Comparison of ENCODE assay signal across 8 cellular contexts in the genomic region with DNA sequence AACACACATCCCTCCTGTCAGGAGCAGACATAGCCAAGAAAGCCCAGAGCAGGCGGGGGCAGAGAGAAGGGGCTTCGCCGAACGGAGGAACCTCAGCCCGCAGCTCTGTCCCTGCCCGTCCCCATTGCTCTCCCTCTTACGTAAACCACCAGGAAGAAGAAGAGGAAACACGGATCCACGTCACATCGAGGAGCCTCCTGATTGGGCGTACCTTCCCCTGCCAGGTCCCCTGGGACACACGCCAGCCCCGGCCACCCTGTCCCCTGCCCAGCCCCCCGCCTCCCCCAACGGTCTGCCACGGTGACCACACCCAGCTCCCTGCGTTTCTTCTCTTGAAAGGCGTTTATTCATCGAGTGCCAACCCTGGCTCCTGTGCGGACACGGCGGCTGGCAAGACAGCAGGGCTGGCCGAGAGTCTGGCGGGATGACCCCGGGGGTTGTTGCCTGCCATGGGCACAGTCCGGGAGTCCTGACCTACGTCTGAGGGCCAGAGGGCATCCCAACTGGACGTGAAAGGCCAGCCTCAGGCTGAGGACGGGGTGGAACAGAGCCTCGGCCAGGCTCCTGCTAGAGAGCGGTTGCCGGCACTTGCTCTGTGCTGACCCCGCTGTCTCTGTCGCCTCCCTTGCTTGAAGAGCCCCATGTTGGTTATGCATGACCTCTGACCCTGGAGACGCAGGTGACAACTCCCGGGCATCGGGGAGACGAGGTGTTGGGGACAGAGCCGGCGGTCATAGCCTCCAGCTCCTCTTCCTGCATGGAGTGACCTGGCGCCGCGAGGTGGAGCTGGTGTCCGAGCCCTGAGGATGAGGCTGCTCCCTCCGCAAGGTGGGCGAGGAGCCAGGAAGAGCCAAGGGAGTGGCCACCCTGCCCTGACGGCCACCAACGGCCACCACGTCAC. TPM values are rescaled to one million over a fixed set of nuclear protein-coding genes. Genes with fewer than 3 reads are reported as not detected.
DNase-seq lines count a peak whose midpoint lies in the region; ATAC-seq and TF ChIP-seq lines count a peak whose summit lies in the region.

No MANE protein-coding gene starts in this region.

- H3K4me3 ChIP-seq in breast epithelium, result peak overlapping the region in 2 of 3 donors; percentile 52 to 68
- peak overlapping the region; percentile 32 to 40 for H3K4me3 ChIP-seq in prostate gland

- intact Hi-C loops in Right ventricle myocardium inferior (cut with DNase I) (no loop called here), left cardiac atrium (cut with DNase I) (no loop called here), breast epithelium (cut with DNase I; ENCODE audit: low total_unique reads) (no loop called here), prostate gland (cut with DNase I) (no loop called here)

- DNase-seq in Right ventricle myocardium inferior (ENCODE audit: missing footprints) (peak; percentile 68), left cardiac atrium (no peak), NCI-H774 (lab: John Stamatoyannopoulos, UW) (peak; percentile 35), breast epithelium (ENCODE audit: low spot score in 2 of 2) (peak; percentile 83 to 87), prostate gland (ENCODE audit: low spot score) (peak; percentile 79)
- no peak for DNase-seq in stimulated activated CD4-positive, alpha-beta T cell treated with anti-CD3 and anti-CD28 coated beads, Interleukin-1b, Interleukin-23, amount 100 ng/mL, for 48 hours

- H3K36me3 ChIP-seq in breast epithelium (no peaks in the 10 kb centered on the region), prostate gland (no peaks in the 10 kb centered on the region)

- H3K4me1 ChIP-seq in breast epithelium (no peaks in the 10 kb centered on the region), prostate gland (replicated peaks) (no peaks in the 10 kb centered on the region)

- no peak for TF ChIP-seq CTCF in breast epithelium (IDR thresholded peaks at IDR 0.05)
- no peak for TF ChIP-seq CTCF in prostate gland (IDR thresholded peaks at IDR 0.05)

- WGBS in prostate gland, result 41% methylated on average over 44 of the region's 49 CpGs

- H3K9me3 ChIP-seq in breast epithelium (no peaks in the 10 kb centered on the region), prostate gland (no peaks in the 10 kb centered on the region)

- H3K27ac ChIP-seq in breast epithelium (peak overlapping the region; percentile 58 to 74), prostate gland (peak overlapping the region; percentile 67 to 79)

- peaks cover 3 to 77% of the 10 kb centered on the region in 2 donors for H3K27me3 ChIP-seq in breast epithelium
- H3K27me3 ChIP-seq in prostate gland (replicated peaks; ENCODE audit: insufficient read depth), result no peaks in the 10 kb centered on the region

- TF ChIP-seq POLR2A in breast epithelium (IDR thresholded peaks at IDR 0.05) (no peak), prostate gland (IDR thresholded peaks at IDR 0.05) (peak; percentile 78)

- ATAC-seq in Right ventricle myocardium inferior (no peak), left cardiac atrium (no peak), GM19023 (IDR thresholded peaks at IDR 0.05; ENCODE audit: unreplicated experiment) (no peak), HG03520 (IDR thresholded peaks at IDR 0.05; ENCODE audit: unreplicated experiment) (no peak)

RNA-seq across cellular contexts. Expression of a gene that starts 40.6 kb away (rescaled TPM):
- total RNA-seq in Right ventricle myocardium inferior (17.0 TPM), left cardiac atrium (10 to 100 TPM; 14.9 to 16.2 TPM), breast epithelium (10 to 100 TPM; 20.8 to 42.3 (median 40.4) TPM), prostate gland (10 to 100 TPM; 42.1 to 80.5 TPM)

Comparison
In these comparisons a context has a peak if more than half of its experiments do, and no peak if none do; other contexts are left out.
1. DNase-seq: peak in Right ventricle myocardium inferior (single experiment), NCI-H774 (single experiment), breast epithelium (2 of 2) and prostate gland (single experiment); none in left cardiac atrium (single experiment) and stimulated activated CD4-positive, alpha-beta T cell treated with anti-CD3 and anti-CD28 coated beads, Interleukin-1b, Interleukin-23, amount 100 ng/mL, for 48 hours (single experiment).